Comparison of ENCODE assay signal across 18 cellular contexts in the genomic region with DNA sequence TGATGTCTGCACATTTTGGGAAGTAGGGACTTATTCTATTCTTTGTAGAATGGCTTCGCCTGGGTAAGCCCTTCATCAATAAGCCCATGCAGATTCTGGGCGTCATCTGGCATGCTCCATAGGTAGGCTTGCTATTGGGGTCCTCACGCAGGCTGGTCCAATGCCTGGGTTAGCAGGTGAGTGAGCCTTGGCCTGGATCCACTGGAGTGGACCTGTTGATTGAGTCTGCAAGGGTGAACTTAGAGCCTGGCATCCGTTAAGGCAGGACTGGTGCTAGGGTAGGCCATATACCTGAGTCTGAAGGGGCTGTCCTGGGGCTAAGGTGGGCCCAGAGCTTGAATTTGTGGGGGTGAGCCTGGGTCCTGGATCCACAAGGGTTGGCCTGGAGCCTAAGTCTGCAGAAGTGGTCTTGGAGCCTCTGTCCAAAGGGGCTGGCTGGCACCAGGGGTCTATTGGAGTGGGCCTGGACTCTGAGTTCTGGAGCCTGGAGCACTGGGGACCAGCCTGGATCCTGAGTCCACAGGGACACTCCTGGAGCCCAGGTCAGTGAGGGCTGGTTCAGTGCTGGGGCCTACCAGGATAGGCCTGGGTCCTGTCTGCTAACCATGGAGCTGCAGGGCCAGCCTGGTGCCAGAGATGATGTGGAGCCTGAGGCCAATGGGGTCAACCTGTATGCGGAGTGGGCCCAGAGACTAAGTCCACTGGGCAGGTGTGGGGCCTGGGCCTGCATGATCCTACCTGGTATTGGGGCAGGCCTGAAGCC.
A peak's percentile ranks its signal among the peaks of the same experiment; 100 is the strongest.
DNase-seq lines count a peak whose midpoint lies in the region; ATAC-seq and TF ChIP-seq lines count a peak whose summit lies in the region.
"Had no signal": no experiment of that assay in that cellular context is flagged by ENCODE, and none has a peak within 500 bp of the region (broad histone marks: within the 10 kb centered on the region; RNA-seq: fewer than 3 reads in every experiment).

No MANE protein-coding gene starts in this region.

- ATAC-seq in upper lobe of right lung (peak; percentile 22), HG02642 (IDR thresholded peaks at IDR 0.05; ENCODE audit: poor library complexity, unreplicated experiment) (no peak)
- ATAC-seq: K562 had no signal

- no peak overlapping the region for H3K4me2 ChIP-seq in osteoblast (ENCODE audit: insufficient read depth, low read length)

- H3K4me1 ChIP-seq in left ventricle myocardium inferior (no peaks in the 10 kb centered on the region), endodermal cell (ENCODE audit: control insufficient read depth, insufficient read depth, low read length) (no peaks in the 10 kb centered on the region), osteoblast (ENCODE audit: insufficient read depth, low read length) (no peaks in the 10 kb centered on the region), upper lobe of right lung (no peaks in the 10 kb centered on the region)
- H3K4me1 ChIP-seq: BE2C, Caco-2 had no signal

- no peak overlapping the region for H2AFZ ChIP-seq in osteoblast (ENCODE audit: low read length)
- H2AFZ ChIP-seq: GM23248 had no signal

- H3K4me1 Mint-ChIP-seq in endodermal cell, result peaks cover 2% of the 10 kb centered on the region

- H3K36me3 ChIP-seq in left ventricle myocardium inferior (peaks cover 5% of the 10 kb centered on the region), endodermal cell (ENCODE audit: control insufficient read depth, insufficient read depth, low read length) (no peaks in the 10 kb centered on the region), osteoblast (ENCODE audit: insufficient read depth, low read length) (no peaks in the 10 kb centered on the region), upper lobe of right lung (no peaks in the 10 kb centered on the region)
- H3K36me3 ChIP-seq: BE2C had no signal

- H3K9ac ChIP-seq in endodermal cell (ENCODE audit: extremely low read depth, low read length, poor library complexity, severe bottlenecking), result no peak overlapping the region
- H3K9ac ChIP-seq: GM23248 had no signal

- DNase-seq in cardiac septum (ENCODE audit: low spot score) (peak; percentile 53), left ventricle myocardium inferior (no peak), endodermal cell (peak; percentile 17), osteoblast (ENCODE audit: insufficient read length, low spot score, missing footprints) (peak; percentile 48), upper lobe of right lung (no peak), T-helper 1 cell (no peak), NCI-H2107 (lab: John Stamatoyannopoulos, UW) (no peak)
- DNase-seq: BE2C; Caco-2; CD4-positive, alpha-beta T cell; GM23248; NCI-H1092 treated with DMSO at 0.1 percent for 48 hours; NCI-H146; NCI-H2029 treated with DMSO at 0.1 percent for 48 hours; NCI-H446 treated with DMSO at 0.1 percent for 48 hours; SHP77 treated with DMSO at 0.1 percent for 48 hours had no signal

- H3K27ac Mint-ChIP-seq in endodermal cell, result no peak overlapping the region
- H3K27ac Mint-ChIP-seq: CD4-positive, alpha-beta T cell had no signal

- H3K27ac ChIP-seq in left ventricle myocardium inferior (replicated peaks) (no peak overlapping the region), endodermal cell (ENCODE audit: low read depth, low read length) (no peak overlapping the region), osteoblast (ENCODE audit: low read depth, low read length) (no peak overlapping the region), upper lobe of right lung (no peak overlapping the region)
- H3K27ac ChIP-seq: GM23248 had no signal

- H3K4me3 Mint-ChIP-seq in endodermal cell, result no peak overlapping the region
- H3K4me3 Mint-ChIP-seq: CD4-positive, alpha-beta T cell had no signal

- peaks cover 27% of the 10 kb centered on the region for H3K9me3 Mint-ChIP-seq in endodermal cell

- no peaks in the 10 kb centered on the region for H3K36me3 Mint-ChIP-seq in endodermal cell (ENCODE audit: low read depth)

- intact Hi-C loops in cardiac septum (cut with DNase I) (no loop called here), left ventricle myocardium inferior (cut with micrococcal nuclease) (no loop called here), upper lobe of right lung (cut with DNase I) (no loop called here)

- whole genome bisulfite sequencing in endodermal cell (ENCODE audit: insufficient coverage in 1 of 2, insufficient read length in 1 of 2), 2 experiments, result 63 to 67% methylated on average over 4 to 5 of the region's 5 CpGs

- H3K9me3 ChIP-seq in left ventricle myocardium inferior (replicated peaks), result peaks cover 59% of the 10 kb centered on the region
- H3K9me3 ChIP-seq in endodermal cell (ENCODE audit: control insufficient read depth, low read length), result peaks cover 90% of the 10 kb centered on the region
- H3K9me3 ChIP-seq in osteoblast (ENCODE audit: low read depth, low read length), result peaks cover 3% of the 10 kb centered on the region
- peaks cover 24% of the 10 kb centered on the region for H3K9me3 ChIP-seq in upper lobe of right lung
- H3K9me3 ChIP-seq: BE2C had no signal

- no peaks in the 10 kb centered on the region for H3K27me3 Mint-ChIP-seq in endodermal cell (ENCODE audit: insufficient read depth)
- H3K27me3 Mint-ChIP-seq: CD4-positive, alpha-beta T cell had no signal

- no peaks in the 10 kb centered on the region for H3K79me2 ChIP-seq in osteoblast (ENCODE audit: insufficient read depth, low read length)

- H3K27me3 ChIP-seq in left ventricle myocardium inferior (ENCODE audit: low read depth), result peaks cover 12% of the 10 kb centered on the region
- H3K27me3 ChIP-seq in endodermal cell (ENCODE audit: control insufficient read depth, insufficient read depth, low read length, poor library complexity, severe bottlenecking), result no peaks in the 10 kb centered on the region
- no peaks in the 10 kb centered on the region for H3K27me3 ChIP-seq in osteoblast (ENCODE audit: insufficient read depth, low read length)
- no peaks in the 10 kb centered on the region for H3K27me3 ChIP-seq in upper lobe of right lung
- H3K27me3 ChIP-seq: BE2C had no signal

- no peaks in the 10 kb centered on the region for H4K20me1 ChIP-seq in osteoblast (ENCODE audit: insufficient read depth, low read length)

- H3K4me3 ChIP-seq in left ventricle myocardium inferior (no peak overlapping the region), endodermal cell (ENCODE audit: low read length) (no peak overlapping the region), osteoblast (ENCODE audit: insufficient read depth, low read length) (no peak overlapping the region), upper lobe of right lung (no peak overlapping the region)
- H3K4me3 ChIP-seq: GM23248, K562 had no signal

- TF ChIP-seq CTCF in left ventricle myocardium inferior (IDR thresholded peaks at IDR 0.05; ENCODE audit: borderline replicate concordance), result no peak
- TF ChIP-seq CTCF in endodermal cell (conservative IDR thresholded peaks at IDR 0.05), result no peak
- no peak for TF ChIP-seq CTCF in osteoblast (IDR thresholded peaks at IDR 0.05; ENCODE audit: extremely low read depth, low read depth, low read length)
- TF ChIP-seq CTCF in upper lobe of right lung (IDR thresholded peaks at IDR 0.05), result no peak

Comparison
In these comparisons a context has a peak if more than half of its experiments do, and no peak if none do; other contexts are left out.
1. DNase-seq: peak in cardiac septum (single experiment), endodermal cell (single experiment) and osteoblast (single experiment); none in left ventricle myocardium inferior (single experiment), upper lobe of right lung (single experiment), T-helper 1 cell (0 of 5) and NCI-H2107 (single experiment).